1 cellular context compared by ENCODE assay signal in the genomic region with DNA sequence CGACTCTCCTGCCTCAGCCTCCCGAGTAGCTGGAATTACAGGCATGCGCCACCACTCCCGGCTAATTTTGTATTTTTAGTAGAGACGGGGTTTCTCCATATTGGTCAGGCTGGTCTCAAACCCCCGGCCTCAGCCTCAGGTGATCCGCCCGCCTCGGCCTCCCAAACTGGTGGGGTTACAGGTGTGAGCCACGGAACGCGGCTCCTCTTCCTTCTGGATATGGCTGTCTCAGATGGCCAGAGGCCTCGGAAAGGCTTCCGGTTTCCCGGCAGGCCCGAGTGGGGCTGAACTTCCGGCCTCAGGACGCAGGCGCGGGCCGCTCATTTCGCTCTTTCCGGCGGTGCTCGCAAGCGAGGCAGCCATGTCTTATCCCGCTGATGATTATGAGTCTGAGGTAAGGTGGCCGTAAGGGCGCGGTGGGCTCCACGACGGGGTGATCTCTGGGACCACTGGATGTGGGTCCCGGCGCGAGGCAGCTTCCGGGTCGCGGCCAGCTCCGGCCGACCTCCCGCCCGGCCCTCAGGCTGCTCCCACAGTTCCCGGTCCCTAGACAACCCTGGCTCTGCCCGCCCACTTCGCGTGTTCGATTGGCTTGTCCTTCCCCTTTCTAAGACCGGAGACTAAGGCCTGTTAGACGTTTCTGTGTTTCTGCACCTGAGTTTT.
TF ChIP-seq lines count a peak whose summit lies in the region.

Gene EIF3L (plus strand): TSS at position 331 of the 663 bp plus-strand sequence. CDS start 31 bp downstream, at position 362.

TF ChIP-seq in HepG2, 621 proteins besides CTCF, POLR2A, EP300 and RAD21 (continued from another document and continues in another):
- no peak for TF ChIP-seq RFX5 (IDR thresholded peaks at IDR 0.05; ENCODE audit: low read depth, low read length)
- TF ChIP-seq MXI1 (IDR thresholded peaks at IDR 0.05; ENCODE audit: borderline replicate concordance, low read depth, low read length), result peak; percentile 83; the same call in 2 of the 3 replicates
- TF ChIP-seq KDM5B (CRISPR knock-in tag; IDR thresholded peaks at IDR 0.05; ENCODE audit: borderline replicate concordance), result peak; percentile 59; the same call in 1 of the 2 replicates
- peak; percentile 79; the same call in 1 of the 2 replicates for TF ChIP-seq SIN3A (IDR thresholded peaks at IDR 0.05; ENCODE audit: borderline replicate concordance, low read depth, low read length)
- peak; percentile 61 for TF ChIP-seq TEAD3 (CRISPR knock-in tag; optimal IDR thresholded peaks at IDR 0.05; ENCODE audit: borderline replicate concordance)
- TF ChIP-seq RARA (CRISPR knock-in tag; IDR thresholded peaks at IDR 0.05), result 0 out of 2 replicates have a peak, but pooled peaks have one; percentile 22
- no peak for TF ChIP-seq ZNF121 (CRISPR knock-in tag; IDR thresholded peaks at IDR 0.05)
- TF ChIP-seq CCDC6 (CRISPR knock-in tag; IDR thresholded peaks at IDR 0.05), result 0 out of 2 replicates have a peak, but pooled peaks have one; percentile 55
- 0 out of 2 replicates have a peak, but pooled peaks have one; percentile 63 for TF ChIP-seq TP53 (CRISPR knock-in tag; conservative IDR thresholded peaks at IDR 0.05)
- no peak for TF ChIP-seq ZNF382 (CRISPR knock-in tag; IDR thresholded peaks at IDR 0.05; ENCODE audit: borderline replicate concordance)
- TF ChIP-seq HOXA5 (CRISPR knock-in tag; IDR thresholded peaks at IDR 0.05), result peak; percentile 93
- TF ChIP-seq SKI (IDR thresholded peaks at IDR 0.05; ENCODE audit: partially characterized antibody), result no peak
- TF ChIP-seq MTF2 (CRISPR knock-in tag; IDR thresholded peaks at IDR 0.05; ENCODE audit: borderline replicate concordance), result peak; percentile 35; the same call in 1 of the 2 replicates
- no peak for TF ChIP-seq ZNF550 (CRISPR knock-in tag; IDR thresholded peaks at IDR 0.05; ENCODE audit: borderline replicate concordance)
- no peak for TF ChIP-seq NCOA1 (CRISPR knock-in tag; IDR thresholded peaks at IDR 0.05)
- TF ChIP-seq CBX1 (IDR thresholded peaks at IDR 0.05; ENCODE audit: low read depth), result no peak
- peak; percentile 93 for TF ChIP-seq YY1 (IDR thresholded peaks at IDR 0.05; ENCODE audit: insufficient read depth, insufficient replicate concordance, low read depth, low read length)
- peak; percentile 89 for TF ChIP-seq ZNF136 (CRISPR knock-in tag; IDR thresholded peaks at IDR 0.05; ENCODE audit: low read depth)
- TF ChIP-seq CHCHD3 (CRISPR knock-in tag; IDR thresholded peaks at IDR 0.05), result 0 out of 2 replicates have a peak, but pooled peaks have one; percentile 54
- no peak for TF ChIP-seq SP5 (CRISPR knock-in tag; IDR thresholded peaks at IDR 0.05; ENCODE audit: borderline replicate concordance, low read depth)
- TF ChIP-seq, protein P1, sequence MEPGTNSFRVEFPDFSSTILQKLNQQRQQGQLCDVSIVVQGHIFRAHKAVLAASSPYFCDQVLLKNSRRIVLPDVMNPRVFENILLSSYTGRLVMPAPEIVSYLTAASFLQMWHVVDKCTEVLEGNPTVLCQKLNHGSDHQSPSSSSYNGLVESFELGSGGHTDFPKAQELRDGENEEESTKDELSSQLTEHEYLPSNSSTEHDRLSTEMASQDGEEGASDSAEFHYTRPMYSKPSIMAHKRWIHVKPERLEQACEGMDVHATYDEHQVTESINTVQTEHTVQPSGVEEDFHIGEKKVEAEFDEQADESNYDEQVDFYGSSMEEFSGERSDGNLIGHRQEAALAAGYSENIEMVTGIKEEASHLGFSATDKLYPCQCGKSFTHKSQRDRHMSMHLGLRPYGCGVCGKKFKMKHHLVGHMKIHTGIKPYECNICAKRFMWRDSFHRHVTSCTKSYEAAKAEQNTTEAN (CRISPR knock-in tag; conservative IDR thresholded peaks at IDR 0.05), result no peak; the same call in none of the 2 replicates
- peak; percentile 70; the same call in 1 of the 2 replicates for TF ChIP-seq DNMT3B (CRISPR knock-in tag; conservative IDR thresholded peaks at IDR 0.05)
- TF ChIP-seq ZC3H13 (CRISPR knock-in tag; IDR thresholded peaks at IDR 0.05), result peak; percentile 26; the same call in 1 of the 2 replicates
- no peak for TF ChIP-seq RAD51 (IDR thresholded peaks at IDR 0.05; ENCODE audit: borderline replicate concordance)
- peak; percentile 92 for TF ChIP-seq THAP11 (CRISPR knock-in tag; IDR thresholded peaks at IDR 0.05)
- TF ChIP-seq ZNF124 (CRISPR knock-in tag; IDR thresholded peaks at IDR 0.05), result 0 out of 2 replicates have a peak, but pooled peaks have one; percentile 5
- TF ChIP-seq ZNF766 (CRISPR knock-in tag; IDR thresholded peaks at IDR 0.05; ENCODE audit: borderline replicate concordance), result 0 out of 2 replicates have a peak, but pooled peaks have one; percentile 83
- TF ChIP-seq, protein P2, sequence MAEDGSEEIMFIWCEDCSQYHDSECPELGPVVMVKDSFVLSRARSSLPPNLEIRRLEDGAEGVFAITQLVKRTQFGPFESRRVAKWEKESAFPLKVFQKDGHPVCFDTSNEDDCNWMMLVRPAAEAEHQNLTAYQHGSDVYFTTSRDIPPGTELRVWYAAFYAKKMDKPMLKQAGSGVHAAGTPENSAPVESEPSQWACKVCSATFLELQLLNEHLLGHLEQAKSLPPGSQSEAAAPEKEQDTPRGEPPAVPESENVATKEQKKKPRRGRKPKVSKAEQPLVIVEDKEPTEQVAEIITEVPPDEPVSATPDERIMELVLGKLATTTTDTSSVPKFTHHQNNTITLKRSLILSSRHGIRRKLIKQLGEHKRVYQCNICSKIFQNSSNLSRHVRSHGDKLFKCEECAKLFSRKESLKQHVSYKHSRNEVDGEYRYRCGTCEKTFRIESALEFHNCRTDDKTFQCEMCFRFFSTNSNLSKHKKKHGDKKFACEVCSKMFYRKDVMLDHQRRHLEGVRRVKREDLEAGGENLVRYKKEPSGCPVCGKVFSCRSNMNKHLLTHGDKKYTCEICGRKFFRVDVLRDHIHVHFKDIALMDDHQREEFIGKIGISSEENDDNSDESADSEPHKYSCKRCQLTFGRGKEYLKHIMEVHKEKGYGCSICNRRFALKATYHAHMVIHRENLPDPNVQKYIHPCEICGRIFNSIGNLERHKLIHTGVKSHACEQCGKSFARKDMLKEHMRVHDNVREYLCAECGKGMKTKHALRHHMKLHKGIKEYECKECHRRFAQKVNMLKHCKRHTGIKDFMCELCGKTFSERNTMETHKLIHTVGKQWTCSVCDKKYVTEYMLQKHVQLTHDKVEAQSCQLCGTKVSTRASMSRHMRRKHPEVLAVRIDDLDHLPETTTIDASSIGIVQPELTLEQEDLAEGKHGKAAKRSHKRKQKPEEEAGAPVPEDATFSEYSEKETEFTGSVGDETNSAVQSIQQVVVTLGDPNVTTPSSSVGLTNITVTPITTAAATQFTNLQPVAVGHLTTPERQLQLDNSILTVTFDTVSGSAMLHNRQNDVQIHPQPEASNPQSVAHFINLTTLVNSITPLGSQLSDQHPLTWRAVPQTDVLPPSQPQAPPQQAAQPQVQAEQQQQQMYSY (CRISPR knock-in tag; IDR thresholded peaks at IDR 0.05), result peak; percentile 39; the same call in 1 of the 2 replicates
- TF ChIP-seq DMAP1 (CRISPR knock-in tag; IDR thresholded peaks at IDR 0.05), result peak; percentile 75; the same call in 1 of the 2 replicates
- TF ChIP-seq, protein P3, sequence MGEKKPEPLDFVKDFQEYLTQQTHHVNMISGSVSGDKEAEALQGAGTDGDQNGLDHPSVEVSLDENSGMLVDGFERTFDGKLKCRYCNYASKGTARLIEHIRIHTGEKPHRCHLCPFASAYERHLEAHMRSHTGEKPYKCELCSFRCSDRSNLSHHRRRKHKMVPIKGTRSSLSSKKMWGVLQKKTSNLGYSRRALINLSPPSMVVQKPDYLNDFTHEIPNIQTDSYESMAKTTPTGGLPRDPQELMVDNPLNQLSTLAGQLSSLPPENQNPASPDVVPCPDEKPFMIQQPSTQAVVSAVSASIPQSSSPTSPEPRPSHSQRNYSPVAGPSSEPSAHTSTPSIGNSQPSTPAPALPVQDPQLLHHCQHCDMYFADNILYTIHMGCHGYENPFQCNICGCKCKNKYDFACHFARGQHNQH (CRISPR knock-in tag; IDR thresholded peaks at IDR 0.05), result peak; percentile 85
- TF ChIP-seq HNF1A (IDR thresholded peaks at IDR 0.05; ENCODE audit: low read depth), result no peak
- TF ChIP-seq HNF1A (CRISPR knock-in tag; IDR thresholded peaks at IDR 0.05; ENCODE audit: borderline replicate concordance), result peak; percentile 64
- TF ChIP-seq FOXO4 (CRISPR knock-in tag; conservative IDR thresholded peaks at IDR 0.05), result no peak
- TF ChIP-seq HDAC1 (CRISPR knock-in tag; IDR thresholded peaks at IDR 0.05), result peak; percentile 86
- TF ChIP-seq RXRA (CRISPR knock-in tag; IDR thresholded peaks at IDR 0.05), result peak; percentile 72
- no peak for TF ChIP-seq ZNF530 (CRISPR knock-in tag; IDR thresholded peaks at IDR 0.05; ENCODE audit: low read depth)
- 0 out of 2 replicates have a peak, but pooled peaks have one; percentile 30 for TF ChIP-seq ZNF329 (CRISPR knock-in tag; IDR thresholded peaks at IDR 0.05; ENCODE audit: low read depth)
- peak; percentile 94 for TF ChIP-seq TAF1 (CRISPR knock-in tag; IDR thresholded peaks at IDR 0.05)
- TF ChIP-seq, protein P4, sequence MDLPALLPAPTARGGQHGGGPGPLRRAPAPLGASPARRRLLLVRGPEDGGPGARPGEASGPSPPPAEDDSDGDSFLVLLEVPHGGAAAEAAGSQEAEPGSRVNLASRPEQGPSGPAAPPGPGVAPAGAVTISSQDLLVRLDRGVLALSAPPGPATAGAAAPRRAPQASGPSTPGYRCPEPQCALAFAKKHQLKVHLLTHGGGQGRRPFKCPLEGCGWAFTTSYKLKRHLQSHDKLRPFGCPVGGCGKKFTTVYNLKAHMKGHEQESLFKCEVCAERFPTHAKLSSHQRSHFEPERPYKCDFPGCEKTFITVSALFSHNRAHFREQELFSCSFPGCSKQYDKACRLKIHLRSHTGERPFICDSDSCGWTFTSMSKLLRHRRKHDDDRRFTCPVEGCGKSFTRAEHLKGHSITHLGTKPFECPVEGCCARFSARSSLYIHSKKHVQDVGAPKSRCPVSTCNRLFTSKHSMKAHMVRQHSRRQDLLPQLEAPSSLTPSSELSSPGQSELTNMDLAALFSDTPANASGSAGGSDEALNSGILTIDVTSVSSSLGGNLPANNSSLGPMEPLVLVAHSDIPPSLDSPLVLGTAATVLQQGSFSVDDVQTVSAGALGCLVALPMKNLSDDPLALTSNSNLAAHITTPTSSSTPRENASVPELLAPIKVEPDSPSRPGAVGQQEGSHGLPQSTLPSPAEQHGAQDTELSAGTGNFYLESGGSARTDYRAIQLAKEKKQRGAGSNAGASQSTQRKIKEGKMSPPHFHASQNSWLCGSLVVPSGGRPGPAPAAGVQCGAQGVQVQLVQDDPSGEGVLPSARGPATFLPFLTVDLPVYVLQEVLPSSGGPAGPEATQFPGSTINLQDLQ (CRISPR knock-in tag; IDR thresholded peaks at IDR 0.05), result no peak
- TF ChIP-seq, protein P5, sequence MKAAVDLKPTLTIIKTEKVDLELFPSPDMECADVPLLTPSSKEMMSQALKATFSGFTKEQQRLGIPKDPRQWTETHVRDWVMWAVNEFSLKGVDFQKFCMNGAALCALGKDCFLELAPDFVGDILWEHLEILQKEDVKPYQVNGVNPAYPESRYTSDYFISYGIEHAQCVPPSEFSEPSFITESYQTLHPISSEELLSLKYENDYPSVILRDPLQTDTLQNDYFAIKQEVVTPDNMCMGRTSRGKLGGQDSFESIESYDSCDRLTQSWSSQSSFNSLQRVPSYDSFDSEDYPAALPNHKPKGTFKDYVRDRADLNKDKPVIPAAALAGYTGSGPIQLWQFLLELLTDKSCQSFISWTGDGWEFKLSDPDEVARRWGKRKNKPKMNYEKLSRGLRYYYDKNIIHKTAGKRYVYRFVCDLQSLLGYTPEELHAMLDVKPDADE (CRISPR knock-in tag; IDR thresholded peaks at IDR 0.05), result 0 out of 2 replicates have a peak, but pooled peaks have one; percentile 37
- TF ChIP-seq ETV6 (CRISPR knock-in tag; conservative IDR thresholded peaks at IDR 0.05), result no peak; the same call in 1 of the 2 replicates
- 0 out of 2 replicates have a peak, but pooled peaks have one; percentile 28 for TF ChIP-seq ZFP1 (CRISPR knock-in tag; IDR thresholded peaks at IDR 0.05)
